18 cellular contexts compared by ENCODE assay signal in genomic region chr1:51653127-51653526, GRCh38. TPM values are rescaled to one million over a fixed set of nuclear protein-coding genes. Genes with fewer than 3 reads are reported as not detected.
A peak's percentile ranks its signal among the peaks of the same experiment; 100 is the strongest.
DNase-seq lines count a peak whose midpoint lies in the region; TF ChIP-seq lines count a peak whose summit lies in the region.
"Had no signal": no experiment of that assay in that cellular context is flagged by ENCODE, and none has a peak within 500 bp of the region (broad histone marks: within the 10 kb centered on the region; RNA-seq: fewer than 3 reads in every experiment).

No MANE protein-coding gene starts in this region.

- DNase-seq in HFFc6 (no peak), endodermal cell (no peak), right atrium auricular region (ENCODE audit: low spot score) (no peak), trophoblast cell (no peak), MM.1S (no peak), cerebellar nuclear complex (lab: John Stamatoyannopoulos, UW) (no peak), NK-92 (lab: John Stamatoyannopoulos, UW; ENCODE audit: unreplicated experiment) (no peak), NCI-H1694 treated with DMSO at 0.1 percent for 48 hours (lab: John Stamatoyannopoulos, UW) (no peak)
- DNase-seq: GDM1, GOT3, Karpas-422, MG63, NCI-H1105, NCI-H1694, NCI-H345, NCI-H526, PC-3 had no signal

- H2BK12ac ChIP-seq in trophoblast cell (ENCODE audit: low read length): no peak overlapping the region

- H3K4me1 ChIP-seq in endodermal cell (ENCODE audit: control insufficient read depth, insufficient read depth, low read length): peaks cover 5% of the 10 kb centered on the region
- H3K4me1 ChIP-seq in right atrium auricular region: peaks cover 5 to 72% of the 10 kb centered on the region in 2 donors
- peaks cover 13 to 14% of the 10 kb centered on the region in 2 experiments for H3K4me1 ChIP-seq in trophoblast cell (ENCODE audit: control insufficient read depth in 1 of 2, insufficient read depth in 2 of 2, low read length in 2 of 2)
- peaks cover 9% of the 10 kb centered on the region; the same call in 1 of the 2 replicates for H3K4me1 ChIP-seq in MM.1S (ENCODE audit: low read length)

- H3K36me3 Mint-ChIP-seq in HFFc6 (ENCODE audit: low read depth) (peaks cover 4% of the 10 kb centered on the region; the same call in 1 of the 2 replicates), endodermal cell (ENCODE audit: low read depth) (no peaks in the 10 kb centered on the region)

- H3K4me3 ChIP-seq in endodermal cell (ENCODE audit: low read length): peak overlapping the region; percentile 2
- no peak overlapping the region for H3K4me3 ChIP-seq in right atrium auricular region
- no peak overlapping the region for H3K4me3 ChIP-seq in trophoblast cell (ENCODE audit: low read depth, low read length)
- no peak overlapping the region for H3K4me3 ChIP-seq in MM.1S (ENCODE audit: low read length)
- H3K4me3 ChIP-seq: MG63 had no signal

- H3K27me3 ChIP-seq in endodermal cell (ENCODE audit: control insufficient read depth, insufficient read depth, low read length, poor library complexity, severe bottlenecking): no peaks in the 10 kb centered on the region
- no peaks in the 10 kb centered on the region for H3K27me3 ChIP-seq in right atrium auricular region
- H3K27me3 ChIP-seq in trophoblast cell (ENCODE audit: insufficient read depth, low read length): no peaks in the 10 kb centered on the region
- H3K27me3 ChIP-seq in MM.1S (replicated peaks; ENCODE audit: insufficient read depth, low read length): no peaks in the 10 kb centered on the region
- H3K27me3 ChIP-seq: MG63 had no signal

- no peak overlapping the region for H2AFZ ChIP-seq in trophoblast cell (ENCODE audit: insufficient read depth, low read length, poor library complexity)
- H2AFZ ChIP-seq in MM.1S (ENCODE audit: low read length): no peak overlapping the region

- no peak overlapping the region for H3K4me2 ChIP-seq in trophoblast cell (ENCODE audit: low read length)
- H3K4me2 ChIP-seq in MM.1S (ENCODE audit: low read depth, low read length): no peak overlapping the region

- no peak overlapping the region for H2BK5ac ChIP-seq in trophoblast cell (ENCODE audit: low read depth, low read length, poor library complexity)

- H3K79me1 ChIP-seq in trophoblast cell (ENCODE audit: low read length): peaks cover 23% of the 10 kb centered on the region

- H3K23ac ChIP-seq in trophoblast cell (ENCODE audit: low read length): no peak overlapping the region

- H3K27ac Mint-ChIP-seq in HFFc6: peak overlapping the region; percentile 20; the same call in 1 of the 2 replicates
- H3K27ac Mint-ChIP-seq in endodermal cell: peak overlapping the region; percentile 5

- no peaks in the 10 kb centered on the region for H3K9me2 ChIP-seq in MM.1S (replicated peaks; ENCODE audit: insufficient read depth, low read length)

- TF ChIP-seq CTCF in HFFc6 (IDR thresholded peaks at IDR 0.05) (no peak), endodermal cell (conservative IDR thresholded peaks at IDR 0.05) (no peak), right atrium auricular region (IDR thresholded peaks at IDR 0.05) (no peak), MM.1S (IDR thresholded peaks at IDR 0.05; ENCODE audit: low read length) (no peak)

- no peak overlapping the region for H2AK5ac ChIP-seq in trophoblast cell (ENCODE audit: low read length)

- H3K27me3 Mint-ChIP-seq in HFFc6 (ENCODE audit: insufficient read depth) (peaks cover 5% of the 10 kb centered on the region), endodermal cell (ENCODE audit: insufficient read depth) (no peaks in the 10 kb centered on the region)

- no peak overlapping the region for H3K4me3 Mint-ChIP-seq in HFFc6
- H3K4me3 Mint-ChIP-seq in endodermal cell: no peak overlapping the region

- no peak overlapping the region for H4K12ac ChIP-seq in trophoblast cell (ENCODE audit: low read depth, low read length)

- H3K9me3 ChIP-seq in endodermal cell (ENCODE audit: control insufficient read depth, low read length) (no peaks in the 10 kb centered on the region), right atrium auricular region (no peaks in the 10 kb centered on the region), trophoblast cell (ENCODE audit: insufficient read depth, low read depth, low read length) (no peaks in the 10 kb centered on the region), MM.1S (replicated peaks; ENCODE audit: insufficient read depth, low read length) (no peaks in the 10 kb centered on the region)
- H3K9me3 ChIP-seq: MG63 had no signal

- H3K36me3 ChIP-seq in endodermal cell (ENCODE audit: control insufficient read depth, insufficient read depth, low read length): no peaks in the 10 kb centered on the region
- no peaks in the 10 kb centered on the region for H3K36me3 ChIP-seq in right atrium auricular region
- H3K36me3 ChIP-seq in trophoblast cell (ENCODE audit: control insufficient read depth in 1 of 2, insufficient read depth in 2 of 2, low read length in 2 of 2): peaks cover 1 to 4% of the 10 kb centered on the region in 2 experiments
- no peaks in the 10 kb centered on the region for H3K36me3 ChIP-seq in MM.1S (replicated peaks; ENCODE audit: insufficient read depth, low read length)

- H3K9ac ChIP-seq in endodermal cell (ENCODE audit: extremely low read depth, low read length, poor library complexity, severe bottlenecking) (no peak overlapping the region), trophoblast cell (ENCODE audit: low read length) (no peak overlapping the region), MM.1S (ENCODE audit: low read length) (no peak overlapping the region)

- no peaks in the 10 kb centered on the region for H4K20me1 ChIP-seq in MM.1S (ENCODE audit: insufficient read depth, low read length)

- no peak overlapping the region for H4K8ac ChIP-seq in trophoblast cell (ENCODE audit: low read depth, low read length)

- H3K4ac ChIP-seq in trophoblast cell (ENCODE audit: low read depth, low read length): no peak overlapping the region

- H3K9me3 Mint-ChIP-seq in HFFc6: no peaks in the 10 kb centered on the region
- no peaks in the 10 kb centered on the region for H3K9me3 Mint-ChIP-seq in endodermal cell

- H4K91ac ChIP-seq in trophoblast cell (ENCODE audit: low read depth, low read length): no peak overlapping the region

- H3K4me1 Mint-ChIP-seq in HFFc6 (ENCODE audit: low read depth): peaks cover 40% of the 10 kb centered on the region
- peaks cover 28% of the 10 kb centered on the region for H3K4me1 Mint-ChIP-seq in endodermal cell

- H3F3A ChIP-seq in MM.1S (ENCODE audit: insufficient read depth, low read length): no peaks in the 10 kb centered on the region

- no peak overlapping the region for H3K18ac ChIP-seq in trophoblast cell (ENCODE audit: low read length)

- peaks cover 5% of the 10 kb centered on the region for H3K79me2 ChIP-seq in trophoblast cell (ENCODE audit: control insufficient read depth, insufficient read depth, low read length, poor library complexity)
- peaks cover 10% of the 10 kb centered on the region; the same call in 1 of the 2 replicates for H3K79me2 ChIP-seq in MM.1S (ENCODE audit: low read length)

- H3K27ac ChIP-seq in endodermal cell (ENCODE audit: low read depth, low read length) (no peak overlapping the region), right atrium auricular region (peak overlapping the region; percentile 39 to 54), trophoblast cell (ENCODE audit: low read depth, low read length) (peak overlapping the region; percentile 15), MM.1S (ENCODE audit: low read length) (no peak overlapping the region)
- H3K27ac ChIP-seq: C4-2B had no signal

- H2BK120ac ChIP-seq in trophoblast cell (ENCODE audit: insufficient read depth, low read length, poor library complexity): no peak overlapping the region

- H3K14ac ChIP-seq in trophoblast cell (ENCODE audit: low read length): no peak overlapping the region

RNA-seq across cellular contexts. Expression of gene OSBPL9, which starts 36.2 kb away (rescaled TPM):
- total RNA-seq in HFFc6 (2021; fragmentation: NEBNext Ultra II Directional; extraction: Animal tissue kit (Norgen Biotek cat#: 25700)): 10 to 100 TPM; 39.8 to 54.2 (median 44.8) TPM
- total RNA-seq in endodermal cell (10 to 100 TPM; 76.9 to 93.3 TPM), right atrium auricular region (10 to 100 TPM; 60.0 to 60.8 TPM)
- polyA plus RNA-seq in endodermal cell (2013, experiment 1 of 2): 88.6 TPM
- polyA plus RNA-seq in endodermal cell (2013, experiment 2 of 2): 84.6 TPM
- polyA plus RNA-seq in trophoblast cell (2013): 187 and 189 TPM in 2 replicates

Comparison
In these comparisons a context has a peak if more than half of its experiments do, and no peak if none do; other contexts are left out.
1. H3K27ac ChIP-seq: peak in right atrium auricular region (2 of 2) and trophoblast cell (single experiment); none in endodermal cell (single experiment) and MM.1S (single experiment).